ENCODE assay signal across 1 cellular context in the genomic region with DNA sequence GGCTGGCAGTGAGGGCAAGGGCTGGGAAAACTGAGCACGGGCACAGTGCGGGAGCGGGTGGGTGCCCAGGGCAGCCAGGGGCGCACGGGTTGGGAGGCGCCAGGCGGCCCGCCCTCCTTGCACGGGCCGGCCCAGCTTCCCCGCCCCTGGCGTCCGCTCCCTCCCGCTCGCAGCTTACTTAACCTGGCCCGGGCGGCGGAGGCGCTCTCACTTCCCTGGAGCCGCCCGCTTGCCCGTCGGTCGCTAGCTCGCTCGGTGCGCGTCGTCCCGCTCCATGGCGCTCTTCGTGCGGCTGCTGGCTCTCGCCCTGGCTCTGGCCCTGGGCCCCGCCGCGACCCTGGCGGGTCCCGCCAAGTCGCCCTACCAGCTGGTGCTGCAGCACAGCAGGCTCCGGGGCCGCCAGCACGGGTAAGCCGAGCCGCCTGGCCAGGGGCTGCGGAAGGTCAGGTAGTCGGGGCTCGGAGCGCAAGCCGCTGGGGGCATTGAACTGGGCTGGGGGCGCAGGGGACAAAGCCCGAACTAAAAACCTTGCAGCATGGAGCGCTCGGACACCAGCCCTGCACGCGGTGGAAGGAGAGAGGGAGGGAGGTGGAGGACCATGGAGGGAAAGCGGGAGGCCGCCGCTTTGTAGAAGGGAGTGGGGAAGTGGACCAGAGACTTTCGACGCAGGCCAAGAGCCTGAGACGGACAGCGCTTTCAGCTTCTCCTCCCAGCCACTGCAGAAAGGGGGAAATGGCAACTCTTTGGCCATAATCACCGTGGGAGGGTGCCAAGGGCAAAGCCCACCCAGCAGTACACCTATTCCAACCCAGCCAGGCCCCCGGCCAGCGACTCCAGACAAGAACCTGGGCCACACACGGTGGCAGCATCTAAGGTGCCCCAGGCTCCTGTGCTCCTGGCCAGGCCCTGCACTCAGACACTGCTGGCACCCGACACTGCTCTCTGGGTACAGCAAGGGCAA.
TF ChIP-seq lines count a peak whose summit lies in the region.

TSS of gene TGFBI (plus strand) at position 207 of the 961 bp plus-strand sequence. CDS start at position 275, 68 bp downstream.

TF ChIP-seq in HepG2, 621 proteins besides CTCF, POLR2A, EP300 and RAD21 (continued from another document and continues in another):
- no peak; the same call in 1 of the 2 replicates for TF ChIP-seq MLXIP (CRISPR knock-in tag; IDR thresholded peaks at IDR 0.05; ENCODE audit: borderline replicate concordance)
- no peak for TF ChIP-seq TFE3 (CRISPR knock-in tag; IDR thresholded peaks at IDR 0.05)
- TF ChIP-seq, protein P1, sequence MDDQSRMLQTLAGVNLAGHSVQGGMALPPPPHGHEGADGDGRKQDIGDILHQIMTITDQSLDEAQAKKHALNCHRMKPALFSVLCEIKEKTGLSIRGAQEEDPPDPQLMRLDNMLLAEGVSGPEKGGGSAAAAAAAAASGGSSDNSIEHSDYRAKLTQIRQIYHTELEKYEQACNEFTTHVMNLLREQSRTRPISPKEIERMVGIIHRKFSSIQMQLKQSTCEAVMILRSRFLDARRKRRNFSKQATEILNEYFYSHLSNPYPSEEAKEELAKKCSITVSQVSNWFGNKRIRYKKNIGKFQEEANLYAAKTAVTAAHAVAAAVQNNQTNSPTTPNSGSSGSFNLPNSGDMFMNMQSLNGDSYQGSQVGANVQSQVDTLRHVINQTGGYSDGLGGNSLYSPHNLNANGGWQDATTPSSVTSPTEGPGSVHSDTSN (CRISPR knock-in tag; IDR thresholded peaks at IDR 0.05; ENCODE audit: borderline replicate concordance) = 0 out of 2 replicates have a peak, but pooled peaks have one; percentile 24
- peak; percentile 96 for TF ChIP-seq ARID2 (CRISPR knock-in tag; IDR thresholded peaks at IDR 0.05; ENCODE audit: borderline replicate concordance)
- TF ChIP-seq ZNF850 (CRISPR knock-in tag; conservative IDR thresholded peaks at IDR 0.05) = 0 out of 2 replicates have a peak, but pooled peaks have one; percentile 82
- no peak; the same call in 1 of the 2 replicates for TF ChIP-seq ZC3H4 (CRISPR knock-in tag; IDR thresholded peaks at IDR 0.05; ENCODE audit: borderline replicate concordance)
- 0 out of 2 replicates have a peak, but pooled peaks have one; percentile 21 for TF ChIP-seq EEA1 (CRISPR knock-in tag; IDR thresholded peaks at IDR 0.05; ENCODE audit: borderline replicate concordance)
- TF ChIP-seq ZSCAN21 (CRISPR knock-in tag; IDR thresholded peaks at IDR 0.05; ENCODE audit: borderline replicate concordance) = peak; percentile 25; the same call in 1 of the 2 replicates
- no peak for TF ChIP-seq SIN3B (IDR thresholded peaks at IDR 0.05; ENCODE audit: low read length)
- TF ChIP-seq ARNTL (CRISPR knock-in tag; IDR thresholded peaks at IDR 0.05) = peak; percentile 69; the same call in 1 of the 2 replicates
- peak; percentile 84; the same call in 1 of the 2 replicates for TF ChIP-seq ZNF776 (CRISPR knock-in tag; IDR thresholded peaks at IDR 0.05)
- TF ChIP-seq FIP1L1 (IDR thresholded peaks at IDR 0.05; ENCODE audit: borderline replicate concordance, insufficient read depth, low read depth, low read length) = no peak
- TF ChIP-seq RFX3 (CRISPR knock-in tag; IDR thresholded peaks at IDR 0.05) = no peak
- TF ChIP-seq, protein P2, sequence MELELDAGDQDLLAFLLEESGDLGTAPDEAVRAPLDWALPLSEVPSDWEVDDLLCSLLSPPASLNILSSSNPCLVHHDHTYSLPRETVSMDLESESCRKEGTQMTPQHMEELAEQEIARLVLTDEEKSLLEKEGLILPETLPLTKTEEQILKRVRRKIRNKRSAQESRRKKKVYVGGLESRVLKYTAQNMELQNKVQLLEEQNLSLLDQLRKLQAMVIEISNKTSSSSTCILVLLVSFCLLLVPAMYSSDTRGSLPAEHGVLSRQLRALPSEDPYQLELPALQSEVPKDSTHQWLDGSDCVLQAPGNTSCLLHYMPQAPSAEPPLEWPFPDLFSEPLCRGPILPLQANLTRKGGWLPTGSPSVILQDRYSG (CRISPR knock-in tag; IDR thresholded peaks at IDR 0.05) = no peak
- TF ChIP-seq, protein P3, sequence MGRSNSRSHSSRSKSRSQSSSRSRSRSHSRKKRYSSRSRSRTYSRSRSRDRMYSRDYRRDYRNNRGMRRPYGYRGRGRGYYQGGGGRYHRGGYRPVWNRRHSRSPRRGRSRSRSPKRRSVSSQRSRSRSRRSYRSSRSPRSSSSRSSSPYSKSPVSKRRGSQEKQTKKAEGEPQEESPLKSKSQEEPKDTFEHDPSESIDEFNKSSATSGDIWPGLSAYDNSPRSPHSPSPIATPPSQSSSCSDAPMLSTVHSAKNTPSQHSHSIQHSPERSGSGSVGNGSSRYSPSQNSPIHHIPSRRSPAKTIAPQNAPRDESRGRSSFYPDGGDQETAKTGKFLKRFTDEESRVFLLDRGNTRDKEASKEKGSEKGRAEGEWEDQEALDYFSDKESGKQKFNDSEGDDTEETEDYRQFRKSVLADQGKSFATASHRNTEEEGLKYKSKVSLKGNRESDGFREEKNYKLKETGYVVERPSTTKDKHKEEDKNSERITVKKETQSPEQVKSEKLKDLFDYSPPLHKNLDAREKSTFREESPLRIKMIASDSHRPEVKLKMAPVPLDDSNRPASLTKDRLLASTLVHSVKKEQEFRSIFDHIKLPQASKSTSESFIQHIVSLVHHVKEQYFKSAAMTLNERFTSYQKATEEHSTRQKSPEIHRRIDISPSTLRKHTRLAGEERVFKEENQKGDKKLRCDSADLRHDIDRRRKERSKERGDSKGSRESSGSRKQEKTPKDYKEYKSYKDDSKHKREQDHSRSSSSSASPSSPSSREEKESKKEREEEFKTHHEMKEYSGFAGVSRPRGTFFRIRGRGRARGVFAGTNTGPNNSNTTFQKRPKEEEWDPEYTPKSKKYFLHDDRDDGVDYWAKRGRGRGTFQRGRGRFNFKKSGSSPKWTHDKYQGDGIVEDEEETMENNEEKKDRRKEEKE (IDR thresholded peaks at IDR 0.05) = no peak
- TF ChIP-seq ZNF737 (CRISPR knock-in tag; IDR thresholded peaks at IDR 0.05; ENCODE audit: borderline replicate concordance) = no peak
- 0 out of 2 replicates have a peak, but pooled peaks have one; percentile 84 for TF ChIP-seq ZNF678 (CRISPR knock-in tag; IDR thresholded peaks at IDR 0.05)
- no peak for TF ChIP-seq FOXA1 (IDR thresholded peaks at IDR 0.05)
- peak; percentile 16; the same call in 1 of the 2 replicates for TF ChIP-seq FOXA1 (CRISPR knock-in tag; IDR thresholded peaks at IDR 0.05)
- TF ChIP-seq ZNF275 (CRISPR knock-in tag; IDR thresholded peaks at IDR 0.05; ENCODE audit: borderline replicate concordance) = peak; percentile 84
- TF ChIP-seq GATA4 (IDR thresholded peaks at IDR 0.05; ENCODE audit: borderline replicate concordance, low read depth) = no peak
- no peak for TF ChIP-seq KDM5A (IDR thresholded peaks at IDR 0.05; ENCODE audit: borderline replicate concordance, low read length)
- TF ChIP-seq GATAD1 (CRISPR knock-in tag; IDR thresholded peaks at IDR 0.05) = 0 out of 2 replicates have a peak, but pooled peaks have one; percentile 17
- no peak for TF ChIP-seq MLLT10 (CRISPR knock-in tag; IDR thresholded peaks at IDR 0.05)
- no peak for TF ChIP-seq ARID3A (IDR thresholded peaks at IDR 0.05; ENCODE audit: low read depth, low read length)
- TF ChIP-seq, protein P4, sequence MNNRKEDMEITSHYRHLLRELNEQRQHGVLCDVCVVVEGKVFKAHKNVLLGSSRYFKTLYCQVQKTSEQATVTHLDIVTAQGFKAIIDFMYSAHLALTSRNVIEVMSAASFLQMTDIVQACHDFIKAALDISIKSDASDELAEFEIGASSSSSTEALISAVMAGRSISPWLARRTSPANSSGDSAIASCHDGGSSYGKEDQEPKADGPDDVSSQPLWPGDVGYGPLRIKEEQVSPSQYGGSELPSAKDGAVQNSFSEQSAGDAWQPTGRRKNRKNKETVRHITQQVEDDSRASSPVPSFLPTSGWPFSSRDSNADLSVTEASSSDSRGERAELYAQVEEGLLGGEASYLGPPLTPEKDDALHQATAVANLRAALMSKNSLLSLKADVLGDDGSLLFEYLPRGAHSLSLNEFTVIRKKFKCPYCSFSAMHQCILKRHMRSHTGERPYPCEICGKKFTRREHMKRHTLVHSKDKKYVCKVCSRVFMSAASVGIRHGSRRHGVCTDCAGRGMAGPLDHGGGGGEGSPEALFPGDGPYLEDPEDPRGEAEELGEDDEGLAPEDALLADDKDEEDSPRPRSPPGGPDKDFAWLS (CRISPR knock-in tag; IDR thresholded peaks at IDR 0.05; ENCODE audit: borderline replicate concordance) = no peak
- TF ChIP-seq LCORL (IDR thresholded peaks at IDR 0.05) = no peak
- peak; percentile 89; the same call in 1 of the 2 replicates for TF ChIP-seq LCORL (CRISPR knock-in tag; IDR thresholded peaks at IDR 0.05)
- no peak for TF ChIP-seq ZNF709 (CRISPR knock-in tag; IDR thresholded peaks at IDR 0.05)
- TF ChIP-seq XBP1 (CRISPR knock-in tag; IDR thresholded peaks at IDR 0.05) = no peak
- peak; percentile 46; the same call in 1 of the 2 replicates for TF ChIP-seq KLF9 (CRISPR knock-in tag; IDR thresholded peaks at IDR 0.05; ENCODE audit: low read depth)
- TF ChIP-seq, protein P5, sequence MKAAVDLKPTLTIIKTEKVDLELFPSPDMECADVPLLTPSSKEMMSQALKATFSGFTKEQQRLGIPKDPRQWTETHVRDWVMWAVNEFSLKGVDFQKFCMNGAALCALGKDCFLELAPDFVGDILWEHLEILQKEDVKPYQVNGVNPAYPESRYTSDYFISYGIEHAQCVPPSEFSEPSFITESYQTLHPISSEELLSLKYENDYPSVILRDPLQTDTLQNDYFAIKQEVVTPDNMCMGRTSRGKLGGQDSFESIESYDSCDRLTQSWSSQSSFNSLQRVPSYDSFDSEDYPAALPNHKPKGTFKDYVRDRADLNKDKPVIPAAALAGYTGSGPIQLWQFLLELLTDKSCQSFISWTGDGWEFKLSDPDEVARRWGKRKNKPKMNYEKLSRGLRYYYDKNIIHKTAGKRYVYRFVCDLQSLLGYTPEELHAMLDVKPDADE (CRISPR knock-in tag; IDR thresholded peaks at IDR 0.05) = no peak
- TF ChIP-seq GZF1 (CRISPR knock-in tag; IDR thresholded peaks at IDR 0.05) = peak; percentile 71; the same call in 1 of the 2 replicates
- TF ChIP-seq NFE2 (CRISPR knock-in tag; IDR thresholded peaks at IDR 0.05) = no peak
- TF ChIP-seq ZNF414 (CRISPR knock-in tag; IDR thresholded peaks at IDR 0.05) = 0 out of 2 replicates have a peak, but pooled peaks have one; percentile 74
- TF ChIP-seq GPN1 (CRISPR knock-in tag; IDR thresholded peaks at IDR 0.05; ENCODE audit: borderline replicate concordance) = no peak
- TF ChIP-seq ZC3H13 (CRISPR knock-in tag; IDR thresholded peaks at IDR 0.05) = peak; percentile 76; the same call in 1 of the 2 replicates
- no peak for TF ChIP-seq NFRKB (IDR thresholded peaks at IDR 0.05)
- no peak for TF ChIP-seq ZNF329 (CRISPR knock-in tag; IDR thresholded peaks at IDR 0.05; ENCODE audit: low read depth)
- no peak for TF ChIP-seq DNMT3B (CRISPR knock-in tag; conservative IDR thresholded peaks at IDR 0.05)
- peak; percentile 80 for TF ChIP-seq DR1 (CRISPR knock-in tag; IDR thresholded peaks at IDR 0.05)
